21 cellular contexts compared by ENCODE assay signal in the genomic region with DNA sequence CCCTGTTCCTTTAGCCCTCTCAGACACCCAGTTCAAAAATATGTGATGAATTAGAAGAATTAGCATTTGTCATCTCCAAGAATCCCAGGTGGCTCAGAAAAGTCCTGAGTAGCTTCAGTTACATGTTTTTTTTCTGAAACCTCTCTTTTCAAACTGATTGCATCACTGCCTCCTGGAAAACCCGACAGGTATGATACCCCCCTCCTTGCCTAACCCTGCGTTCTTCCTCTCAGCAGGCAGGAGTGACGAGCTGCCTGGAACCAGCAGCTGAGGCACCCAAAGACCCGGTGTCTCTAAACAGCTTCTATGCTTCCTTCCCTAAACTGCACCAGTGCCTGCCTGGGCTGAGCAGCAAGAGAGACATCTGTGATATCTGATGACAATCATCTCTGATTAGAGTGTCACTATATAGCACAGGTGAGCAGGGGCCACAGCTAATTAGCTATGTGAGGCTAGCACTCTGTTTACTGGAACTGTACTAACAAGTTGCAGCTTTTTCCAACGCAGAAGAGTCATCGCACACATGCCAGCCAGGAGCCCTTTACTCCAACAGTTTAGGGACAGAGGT.
"Had no signal": no experiment of that assay in that cellular context is flagged by ENCODE, and none has a peak within 500 bp of the region (broad histone marks: within the 10 kb centered on the region; RNA-seq: fewer than 3 reads in every experiment).

No MANE protein-coding gene starts in this region.

- H3K36me3 ChIP-seq: left lung, ovary, right lobe of liver had no signal

- H3K9me3 ChIP-seq: body of pancreas, left lung, ovary, right lobe of liver had no signal

- H3K27me3 ChIP-seq: left lung, ovary, right lobe of liver had no signal

- H3K27ac Mint-ChIP-seq: activated CD8-positive, alpha-beta T cell treated with anti-CD3 and anti-CD28 coated beads for 36 hours; activated naive CD4-positive, alpha-beta T cell treated with anti-CD3 and anti-CD28 coated beads for 36 hours; activated T-helper 2 cell treated with anti-CD3 and anti-CD28 coated beads, Interferon-gamma antibody, Interleukin-2, Interleukin-4, amounts not matched to agents 10 μg/mL and 5 μg/mL and 100 μg/mL, durations not matched to agents 14 hours and 24 hours and 36 hours; effector memory CD8-positive, alpha-beta T cell; stimulated activated naive B cell treated with anti-CD40 and anti-IgM and Interleukin-4, amounts not matched to agents 10 μg/mL and 1 μg/mL and 100 μg/mL, for 72 hours had no signal

- H3K4me3 Mint-ChIP-seq: activated CD8-positive, alpha-beta T cell treated with anti-CD3 and anti-CD28 coated beads for 36 hours; activated naive CD4-positive, alpha-beta T cell treated with anti-CD3 and anti-CD28 coated beads for 36 hours; effector memory CD8-positive, alpha-beta T cell; neural crest cell; stimulated activated naive B cell treated with anti-CD40 and anti-IgM and Interleukin-4, amounts not matched to agents 10 μg/mL and 1 μg/mL and 100 μg/mL, for 72 hours had no signal

- H3K36me3 Mint-ChIP-seq: stimulated activated naive B cell treated with anti-CD40 and anti-IgM and Interleukin-4, amounts not matched to agents 10 μg/mL and 1 μg/mL and 100 μg/mL, for 72 hours had no signal

- H3K4me1 Mint-ChIP-seq: stimulated activated naive B cell treated with anti-CD40 and anti-IgM and Interleukin-4, amounts not matched to agents 10 μg/mL and 1 μg/mL and 100 μg/mL, for 72 hours had no signal

- H3K4me1 ChIP-seq: body of pancreas, left lung, right lobe of liver had no signal

- H3K27ac ChIP-seq: body of pancreas, left lung, ovary, right lobe of liver had no signal

- H3K4me3 ChIP-seq: body of pancreas, left lung, ovary, right lobe of liver, smooth muscle cell had no signal

- H3K4me2 ChIP-seq: smooth muscle cell had no signal

- DNase-seq: activated CD4-positive, alpha-beta T cell treated with anti-CD3 and anti-CD28 coated beads for 48 hours; activated CD4-positive, CD25-positive, alpha-beta regulatory T cell; activated CD8-positive, alpha-beta T cell treated with anti-CD3 and anti-CD28 coated beads for 36 hours; activated naive CD4-positive, alpha-beta T cell treated with anti-CD3 and anti-CD28 coated beads for 36 hours; activated T-cell treated with anti-CD3 and anti-CD28 coated beads, Interleukin-2, amount 50 U/mL, for 1 hour; body of pancreas; dermis blood vessel endothelial cell; effector memory CD8-positive, alpha-beta T cell; foreskin fibroblast; hippocampal formation; kidney; left lung; ovary; right lobe of liver; stimulated activated CD4-positive, alpha-beta T cell treated with anti-CD3 and anti-CD28 coated beads, Interleukin-4, amount 100 ng/mL, for 4 hours; stimulated activated naive B cell treated with anti-CD40 and anti-IgM and Interleukin-4, amounts not matched to agents 10 μg/mL and 1 μg/mL and 100 μg/mL, for 72 hours; T-helper 1 cell; T-helper 9 cell had no signal

- H3K9me3 Mint-ChIP-seq: activated CD8-positive, alpha-beta T cell treated with anti-CD3 and anti-CD28 coated beads for 36 hours; activated naive CD4-positive, alpha-beta T cell treated with anti-CD3 and anti-CD28 coated beads for 36 hours; activated T-helper 2 cell treated with anti-CD3 and anti-CD28 coated beads, Interferon-gamma antibody, Interleukin-2, Interleukin-4, amounts not matched to agents 10 μg/mL and 5 μg/mL and 100 μg/mL, durations not matched to agents 14 hours and 24 hours and 36 hours; effector memory CD8-positive, alpha-beta T cell; neural crest cell; stimulated activated naive B cell treated with anti-CD40 and anti-IgM and Interleukin-4, amounts not matched to agents 10 μg/mL and 1 μg/mL and 100 μg/mL, for 72 hours had no signal
